In genomic region chr6:34276881-34277762, GRCh38 we compare ENCODE assay signal across 17 cellular contexts. TPM values are rescaled to one million over a fixed set of nuclear protein-coding genes. Genes with fewer than 3 reads are reported as not detected.
DNase-seq lines count a peak whose midpoint lies in the region; ATAC-seq and TF ChIP-seq lines count a peak whose summit lies in the region.
"Had no signal": no experiment of that assay in that cellular context is flagged by ENCODE, and none has a peak within 500 bp of the region (broad histone marks: within the 10 kb centered on the region; RNA-seq: fewer than 3 reads in every experiment).

No MANE protein-coding gene starts in this region.

- peak overlapping the region; percentile 28; the same call in 1 of the 2 replicates for H3K27ac Mint-ChIP-seq in WTC11
- peak overlapping the region; percentile 38 for H3K27ac Mint-ChIP-seq in stimulated activated memory B cell treated with anti-CD40 and anti-IgM and Interleukin-4, amounts not matched to agents 10 μg/mL and 1 μg/mL and 100 μg/mL, for 72 hours

- H3K4me1 Mint-ChIP-seq in WTC11 = peaks cover 5% of the 10 kb centered on the region
- H3K4me1 Mint-ChIP-seq in stimulated activated memory B cell treated with anti-CD40 and anti-IgM and Interleukin-4, amounts not matched to agents 10 μg/mL and 1 μg/mL and 100 μg/mL, for 72 hours = peaks cover 41% of the 10 kb centered on the region
- H3K4me1 Mint-ChIP-seq: central memory CD8-positive, alpha-beta T cell had no signal

- CTCF ChIA-PET in WTC11 (lab: Charles Lee) = interaction anchor here (1.0 to 1.2 kb wide), 2 partner anchors 27 to 114 kb away, joined by 3 read pairs; no protein-coding TSS in a partner anchor

- POLR2A ChIA-PET in WTC11 (lab: Charles Lee) = no interaction called here

- no peak overlapping the region for H3K4me3 Mint-ChIP-seq in WTC11
- H3K4me3 Mint-ChIP-seq in stimulated activated memory B cell treated with anti-CD40 and anti-IgM and Interleukin-4, amounts not matched to agents 10 μg/mL and 1 μg/mL and 100 μg/mL, for 72 hours = no peak overlapping the region
- H3K4me3 Mint-ChIP-seq: central memory CD8-positive, alpha-beta T cell; naive thymus-derived CD8-positive, alpha-beta T cell had no signal

- no peaks in the 10 kb centered on the region for H3K27me3 Mint-ChIP-seq in WTC11 (ENCODE audit: low read depth)
- no peaks in the 10 kb centered on the region for H3K27me3 Mint-ChIP-seq in stimulated activated memory B cell treated with anti-CD40 and anti-IgM and Interleukin-4, amounts not matched to agents 10 μg/mL and 1 μg/mL and 100 μg/mL, for 72 hours
- H3K27me3 Mint-ChIP-seq: central memory CD8-positive, alpha-beta T cell; naive thymus-derived CD8-positive, alpha-beta T cell had no signal

- peak; percentile 58 for DNase-seq in DMS 273 (lab: John Stamatoyannopoulos, UW; ENCODE audit: unreplicated experiment)
- DNase-seq in DMS 273 treated with DMSO at 0.1 percent for 48 hours (lab: John Stamatoyannopoulos, UW) = no peak
- no peak for DNase-seq in WTC11 (ENCODE audit: low spot score)
- no peak for DNase-seq in left lobe of liver (ENCODE audit: low spot score)
- no peak for DNase-seq in stimulated activated CD4-positive, alpha-beta T cell treated with anti-CD3 and anti-CD28 coated beads, Interleukin-4, amount 100 ng/mL, for 4 hours
- DNase-seq in substantia nigra (lab: John Stamatoyannopoulos, UW) = no peak
- DNase-seq: activated CD4-positive, alpha-beta T cell treated with anti-CD3 and anti-CD28 coated beads for 48 hours; effector CD8-positive, alpha-beta T cell; naive thymus-derived CD8-positive, alpha-beta T cell; NCI-H1694 treated with DMSO at 0.1 percent for 48 hours; spleen had no signal

- H3K36me3 Mint-ChIP-seq in WTC11 = 0 out of 2 replicates have a peak, but pooled peaks cover 3% of the 10 kb centered on the region
- H3K36me3 Mint-ChIP-seq in stimulated activated memory B cell treated with anti-CD40 and anti-IgM and Interleukin-4, amounts not matched to agents 10 μg/mL and 1 μg/mL and 100 μg/mL, for 72 hours = peaks cover 39% of the 10 kb centered on the region

- TF ChIP-seq CTCF in WTC11 (IDR thresholded peaks at IDR 0.05) = no peak

- ATAC-seq in WTC11 (no peak), left lobe of liver (peak; percentile 90), HG02840 (IDR thresholded peaks at IDR 0.05; ENCODE audit: low FRiP score, unreplicated experiment) (no peak)
- no peak for ATAC-seq in stimulated activated memory B cell treated with anti-CD40 and anti-IgM and Interleukin-4, amounts not matched to agents 10 μg/mL and 1 μg/mL and 100 μg/mL, for 72 hours
- ATAC-seq: GM12878; naive thymus-derived CD8-positive, alpha-beta T cell had no signal

- no peak overlapping the region for H3K27ac ChIP-seq in substantia nigra (ENCODE audit: low read depth, low read length, poor library complexity, severe bottlenecking)
- H3K27ac ChIP-seq: 22Rv1, spleen, thoracic aorta had no signal

- no peaks in the 10 kb centered on the region for H3K9me3 Mint-ChIP-seq in WTC11
- H3K9me3 Mint-ChIP-seq in stimulated activated memory B cell treated with anti-CD40 and anti-IgM and Interleukin-4, amounts not matched to agents 10 μg/mL and 1 μg/mL and 100 μg/mL, for 72 hours = peaks cover 3% of the 10 kb centered on the region
- H3K9me3 Mint-ChIP-seq: central memory CD8-positive, alpha-beta T cell; naive thymus-derived CD8-positive, alpha-beta T cell had no signal

TF ChIP-seq in WTC11, 78 proteins besides CTCF, POLR2A, EP300 and RAD21:
- TF ChIP-seq ZNF396 (CRISPR knock-in tag; IDR thresholded peaks at IDR 0.05; ENCODE audit: borderline replicate concordance) (no peak), TEAD4 (CRISPR knock-in tag; IDR thresholded peaks at IDR 0.05) (no peak), MAX (CRISPR knock-in tag; IDR thresholded peaks at IDR 0.05) (no peak), CBFB (CRISPR knock-in tag; IDR thresholded peaks at IDR 0.05; ENCODE audit: low read depth) (no peak), SMAD3 (CRISPR knock-in tag; IDR thresholded peaks at IDR 0.05; ENCODE audit: borderline replicate concordance) (no peak), NFATC4 (CRISPR knock-in tag; IDR thresholded peaks at IDR 0.05) (no peak), EMX1 (CRISPR knock-in tag; IDR thresholded peaks at IDR 0.05) (no peak), NR2C2 (CRISPR knock-in tag; IDR thresholded peaks at IDR 0.05) (no peak), FOXK1 (CRISPR knock-in tag; IDR thresholded peaks at IDR 0.05) (no peak), CREB1 (CRISPR knock-in tag; IDR thresholded peaks at IDR 0.05) (no peak), USF2 (CRISPR knock-in tag; IDR thresholded peaks at IDR 0.05) (no peak), E2F4 (CRISPR knock-in tag; IDR thresholded peaks at IDR 0.05; ENCODE audit: borderline replicate concordance, low read depth) (no peak), USF1 (CRISPR knock-in tag; IDR thresholded peaks at IDR 0.05) (no peak)

RNA-seq across cellular contexts. Expression of gene SMIM29, which starts 28.3 kb away (rescaled TPM):
- total RNA-seq in WTC11 (2021) (11.7 to 15.1 TPM (median 14.1 TPM) in 3 replicates), left lobe of liver (6.4 TPM)

RNA-seq across cellular contexts. Expression of gene HMGA1, which starts 40.4 kb away (rescaled TPM):
- 2,446 to 2,677 TPM (median 2,610 TPM) in 3 replicates for total RNA-seq in WTC11 (2021)
- 17.4 TPM for total RNA-seq in left lobe of liver

Comparison
In these comparisons a context has a peak if more than half of its experiments do, and no peak if none do; other contexts are left out.
1. RNA of gene HMGA1, which starts 40.4 kb away (total RNA-seq): 2,446 to 2,677 TPM in WTC11; 17.4 TPM in left lobe of liver (single experiment); every median in the first group is over 100 times any median in the second.